30 cellular contexts compared by ENCODE assay signal in genomic region chr6:166565084-166565651, GRCh38. TPM values are rescaled to one million over a fixed set of nuclear protein-coding genes. Genes with fewer than 3 reads are reported as not detected.
A peak's percentile ranks its signal among the peaks of the same experiment; 100 is the strongest.
DNase-seq lines count a peak whose midpoint lies in the region; ATAC-seq and TF ChIP-seq lines count a peak whose summit lies in the region.
"Had no signal": no experiment of that assay in that cellular context is flagged by ENCODE, and none has a peak within 500 bp of the region (broad histone marks: within the 10 kb centered on the region; RNA-seq: fewer than 3 reads in every experiment).

No MANE protein-coding gene starts in this region.

- H3K9me2 ChIP-seq in GM23338 (ENCODE audit: insufficient read depth) = no peaks in the 10 kb centered on the region

- H4K20me1 ChIP-seq in GM23338 (replicated peaks; ENCODE audit: insufficient read depth) = peaks cover 13% of the 10 kb centered on the region

- H3K27ac ChIP-seq in ascending aorta (peak overlapping the region; percentile 66), cardiac muscle cell (no peak overlapping the region), GM23338 (ENCODE audit: low read depth) (no peak overlapping the region)
- H3K27ac ChIP-seq: A549, body of pancreas, colonic mucosa, GM23248, KMS-11 had no signal

- DNase-seq in ascending aorta (ENCODE audit: low spot score in 2 of 2) = no peak
- DNase-seq in cardiac muscle cell (ENCODE audit: low read depth in 1 of 2, low spot score in 1 of 2) = peak; percentile 10 to 30
- DNase-seq in myocyte (ENCODE audit: low read depth) = peak; percentile 65
- peak; percentile 60 for DNase-seq in skeletal muscle cell (ENCODE audit: low read depth)
- DNase-seq in activated CD4-positive, alpha-beta T cell treated with anti-CD3 and anti-CD28 coated beads, Interleukin-2, amount 10 ng/mL, durations not matched to agents 24 days and 14 days = no peak
- DNase-seq in NCI-H446 treated with DMSO at 0.1 percent for 48 hours (lab: John Stamatoyannopoulos, UW) = no peak
- no peak for DNase-seq in GM23338 (ENCODE audit: low spot score)
- DNase-seq in activated CD4-positive, alpha-beta T cell treated with anti-CD3 and anti-CD28 coated beads, Interleukin-2, amount 50 U/mL, for 1 hour = no peak
- DNase-seq: activated CD8-positive, alpha-beta T cell treated with anti-CD3 and anti-CD28 coated beads for 36 hours; activated gamma-delta T cell; activated naive CD8-positive, alpha-beta T cell treated with anti-CD3 and anti-CD28 coated beads, Interleukin-2, amount 50 U/mL, for 24 hours; activated T-cell treated with anti-CD3 and anti-CD28 coated beads for 4 hours; body of pancreas; CD8-positive, alpha-beta memory T cell; colonic mucosa; DMS53; effector memory CD8-positive, alpha-beta T cell; GM23248; islet precursor cell; NCI-H146; NCI-H510A treated with DMSO at 0.1 percent for 48 hours; occipital lobe; PC-3; SIG-M5; stimulated activated CD4-positive, alpha-beta T cell treated with anti-CD3 and anti-CD28 coated beads, Interleukin-2, amount 100 ng/mL, for 24 hours had no signal

- no peaks in the 10 kb centered on the region for H3K9me3 ChIP-seq in ascending aorta
- no peaks in the 10 kb centered on the region for H3K9me3 ChIP-seq in cardiac muscle cell (ENCODE audit: low read depth)
- H3K9me3 ChIP-seq: A549, body of pancreas, colonic mucosa had no signal

- H3K36me3 Mint-ChIP-seq in activated CD4-positive, alpha-beta T cell treated with anti-CD3 and anti-CD28 coated beads, Interleukin-2, amount 10 ng/mL, durations not matched to agents 24 days and 14 days (ENCODE audit: low read depth) = no peaks in the 10 kb centered on the region
- no peaks in the 10 kb centered on the region; the same call in 1 of the 3 replicates for H3K36me3 Mint-ChIP-seq in GM23338 (ENCODE audit: low read depth)

- no peaks in the 10 kb centered on the region for H3K9me3 Mint-ChIP-seq in activated CD4-positive, alpha-beta T cell treated with anti-CD3 and anti-CD28 coated beads, Interleukin-2, amount 10 ng/mL, durations not matched to agents 24 days and 14 days
- H3K9me3 Mint-ChIP-seq in GM23338 = no peaks in the 10 kb centered on the region
- H3K9me3 Mint-ChIP-seq: effector memory CD8-positive, alpha-beta T cell had no signal

- intact Hi-C loops in ascending aorta (cut with DNase I) = no loop called here
- intact Hi-C loops in activated CD4-positive, alpha-beta T cell treated with anti-CD3 and anti-CD28 coated beads, Interleukin-2, amount 10 ng/mL, durations not matched to agents 24 days and 14 days (cut with micrococcal nuclease) = no loop called here

- no peaks in the 10 kb centered on the region for H3K27me3 ChIP-seq in ascending aorta
- no peaks in the 10 kb centered on the region for H3K27me3 ChIP-seq in cardiac muscle cell
- no peaks in the 10 kb centered on the region for H3K27me3 ChIP-seq in GM23338 (ENCODE audit: insufficient read depth)
- H3K27me3 ChIP-seq: body of pancreas, colonic mucosa had no signal

- no peaks in the 10 kb centered on the region for H3F3A ChIP-seq in GM23338 (replicated peaks; ENCODE audit: low read depth)

- peaks cover 26% of the 10 kb centered on the region for H3K79me2 ChIP-seq in GM23338 (replicated peaks; ENCODE audit: insufficient read depth)

- H3K36me3 ChIP-seq in ascending aorta (no peaks in the 10 kb centered on the region), cardiac muscle cell (no peaks in the 10 kb centered on the region), GM23338 (ENCODE audit: insufficient read depth) (no peaks in the 10 kb centered on the region)
- H3K36me3 ChIP-seq: colonic mucosa had no signal

- no peak for ATAC-seq in GM23338
- ATAC-seq: A549; activated CD8-positive, alpha-beta T cell treated with anti-CD3 and anti-CD28 coated beads for 36 hours; activated naive CD8-positive, alpha-beta T cell treated with anti-CD3 and anti-CD28 coated beads, Interleukin-2, amount 50 U/mL, for 24 hours; body of pancreas; effector memory CD8-positive, alpha-beta T cell; esophagus mucosa; PC-3 had no signal

- TF ChIP-seq CTCF in ascending aorta (IDR thresholded peaks at IDR 0.05) (no peak), cardiac muscle cell (IDR thresholded peaks at IDR 0.05; ENCODE audit: low read depth, low read length) (no peak), GM23338 (conservative IDR thresholded peaks at IDR 0.05; ENCODE audit: low read depth in 2 of 2) (no peak)

- no peak overlapping the region for H3K4me2 ChIP-seq in GM23338
- H3K4me2 ChIP-seq: A549, KMS-11, smooth muscle cell had no signal

- no peaks in the 10 kb centered on the region for H3K4me1 Mint-ChIP-seq in activated CD4-positive, alpha-beta T cell treated with anti-CD3 and anti-CD28 coated beads, Interleukin-2, amount 10 ng/mL, durations not matched to agents 24 days and 14 days
- H3K4me1 Mint-ChIP-seq in GM23338 = peaks cover 55% of the 10 kb centered on the region
- H3K4me1 Mint-ChIP-seq: activated naive CD8-positive, alpha-beta T cell treated with anti-CD3 and anti-CD28 coated beads, Interleukin-2, amount 50 U/mL, for 24 hours; CD8-positive, alpha-beta memory T cell had no signal

- no peak overlapping the region for H2AFZ ChIP-seq in GM23338
- H2AFZ ChIP-seq: GM23248 had no signal

- peak overlapping the region in 1 of 2 donors; percentile 26 for H3K4me3 ChIP-seq in ascending aorta
- no peak overlapping the region for H3K4me3 ChIP-seq in cardiac muscle cell
- no peak overlapping the region for H3K4me3 ChIP-seq in skeletal muscle cell (ENCODE audit: low read depth, low read length)
- H3K4me3 ChIP-seq in GM23338 = no peak overlapping the region
- H3K4me3 ChIP-seq: A549, body of pancreas, colonic mucosa, GM23248, lung, smooth muscle cell had no signal

- no peaks in the 10 kb centered on the region for H3K27me3 Mint-ChIP-seq in activated CD4-positive, alpha-beta T cell treated with anti-CD3 and anti-CD28 coated beads, Interleukin-2, amount 10 ng/mL, durations not matched to agents 24 days and 14 days
- H3K27me3 Mint-ChIP-seq in GM23338 (ENCODE audit: insufficient read depth, low read depth, poor library complexity) = peaks cover 5% of the 10 kb centered on the region
- H3K27me3 Mint-ChIP-seq: activated CD8-positive, alpha-beta T cell treated with anti-CD3 and anti-CD28 coated beads for 36 hours; activated naive CD8-positive, alpha-beta T cell treated with anti-CD3 and anti-CD28 coated beads, Interleukin-2, amount 50 U/mL, for 24 hours had no signal

- H3K4me1 ChIP-seq in ascending aorta = peaks cover 0 to 6% of the 10 kb centered on the region in 2 donors
- H3K4me1 ChIP-seq in cardiac muscle cell (ENCODE audit: low read depth) = no peaks in the 10 kb centered on the region
- H3K4me1 ChIP-seq in GM23338 (ENCODE audit: insufficient read depth) = peaks cover 10% of the 10 kb centered on the region
- H3K4me1 ChIP-seq: A549, body of pancreas, colonic mucosa had no signal

- no peak overlapping the region for H3K27ac Mint-ChIP-seq in activated CD4-positive, alpha-beta T cell treated with anti-CD3 and anti-CD28 coated beads, Interleukin-2, amount 10 ng/mL, durations not matched to agents 24 days and 14 days
- H3K27ac Mint-ChIP-seq in GM23338 = no peak overlapping the region
- H3K27ac Mint-ChIP-seq: activated CD8-positive, alpha-beta T cell treated with anti-CD3 and anti-CD28 coated beads for 36 hours; activated naive CD8-positive, alpha-beta T cell treated with anti-CD3 and anti-CD28 coated beads, Interleukin-2, amount 50 U/mL, for 24 hours; CD8-positive, alpha-beta memory T cell had no signal

- H3K4me3 Mint-ChIP-seq in activated CD4-positive, alpha-beta T cell treated with anti-CD3 and anti-CD28 coated beads, Interleukin-2, amount 10 ng/mL, durations not matched to agents 24 days and 14 days = no peak overlapping the region
- no peak overlapping the region for H3K4me3 Mint-ChIP-seq in GM23338
- H3K4me3 Mint-ChIP-seq: activated CD8-positive, alpha-beta T cell treated with anti-CD3 and anti-CD28 coated beads for 36 hours; activated naive CD8-positive, alpha-beta T cell treated with anti-CD3 and anti-CD28 coated beads, Interleukin-2, amount 50 U/mL, for 24 hours; CD8-positive, alpha-beta memory T cell; effector memory CD8-positive, alpha-beta T cell had no signal

TF ChIP-seq in GM23338, 12 proteins besides CTCF, POLR2A, EP300 and RAD21 (continues in another document):
- no peak for TF ChIP-seq EZH2phosphoT487 (IDR thresholded peaks at IDR 0.05; ENCODE audit: unreplicated experiment)

RNA-seq across cellular contexts. Expression of gene RAMACL, which starts 21.3 kb away (rescaled TPM):
- total RNA-seq in ascending aorta (not detected), cardiac muscle cell (0.14 and 0.45 TPM in 2 replicates), myocyte (0.43 TPM in 1 of 2 replicates, not detected in the other)
- polyA plus RNA-seq in cardiac muscle cell (0.10 and 0.44 TPM in 2 replicates), GM23338 (2016; fragmentation: Nextera tagmentation; extraction: Ambion mirVana) (0.61 and 0.68 TPM in 2 replicates)
- polyA plus RNA-seq in myocyte (2012) = 0.15 TPM
- total RNA-seq in activated CD4-positive, alpha-beta T cell treated with anti-CD3 and anti-CD28 coated beads, Interleukin-2, amount 10 ng/mL, durations not matched to agents 24 days and 14 days = 0.14 and 0.30 TPM in 2 replicates
- total RNA-seq in GM23338 (2014; rRNA removed; shearing (Covaris generic)) = 4.0 and 4.2 TPM in 2 replicates

Comparison
In these comparisons a context has a peak if more than half of its experiments do, and no peak if none do; other contexts are left out.
1. DNase-seq: peak in cardiac muscle cell (2 of 2), myocyte (single experiment) and skeletal muscle cell (single experiment); none in ascending aorta (0 of 2), activated CD4-positive, alpha-beta T cell treated with anti-CD3 and anti-CD28 coated beads, Interleukin-2, amount 10 ng/mL, durations not matched to agents 24 days and 14 days (single experiment), NCI-H446 treated with DMSO at 0.1 percent for 48 hours (single experiment), GM23338 (single experiment) and activated CD4-positive, alpha-beta T cell treated with anti-CD3 and anti-CD28 coated beads, Interleukin-2, amount 50 U/mL, for 1 hour (single experiment).
2. H3K27ac ChIP-seq: peak in ascending aorta (2 of 2); none in cardiac muscle cell (single experiment) and GM23338 (single experiment).